8 cellular contexts compared by ENCODE assay signal in genomic region chr19:10625003-10625761, GRCh38. TPM values are rescaled to one million over a fixed set of nuclear protein-coding genes. Genes with fewer than 3 reads are reported as not detected.
A peak's percentile ranks its signal among the peaks of the same experiment; 100 is the strongest.
DNase-seq lines count a peak whose midpoint lies in the region; ATAC-seq and TF ChIP-seq lines count a peak whose summit lies in the region.

SLC44A2 (plus strand) TSS chr19:10625553; CDS start chr19:10625634, 81 bp downstream.

- H3K27ac ChIP-seq in BLaER1 = no peak within 1 kb of the TSS

- no peaks in the 10 kb centered on the region for H3K9me3 ChIP-seq in BLaER1

- no peak for TF ChIP-seq CTCF in glutamatergic neuron (IDR thresholded peaks at IDR 0.05; ENCODE audit: partially characterized antibody, unreplicated experiment)
- TF ChIP-seq CTCF in neural crest cell (conservative IDR thresholded peaks at IDR 0.05) = no peak

- H3K4me1 Mint-ChIP-seq in activated naive CD8-positive, alpha-beta T cell treated with anti-CD3 and anti-CD28 coated beads for 36 hours = peaks cover 31% of the 10 kb centered on the region
- peaks cover 6% of the 10 kb centered on the region for H3K4me1 Mint-ChIP-seq in glutamatergic neuron (ENCODE audit: low read depth, unreplicated experiment)
- H3K4me1 Mint-ChIP-seq in neural crest cell = peaks cover 16% of the 10 kb centered on the region

- H3K27ac Mint-ChIP-seq in activated naive CD8-positive, alpha-beta T cell treated with anti-CD3 and anti-CD28 coated beads for 36 hours = peak within 1 kb of the TSS; percentile 77
- H3K27ac Mint-ChIP-seq in glutamatergic neuron (ENCODE audit: unreplicated experiment) (no peak within 1 kb of the TSS), neural crest cell (ENCODE audit: unreplicated experiment) (no peak within 1 kb of the TSS)

- H3K4me1 ChIP-seq in BLaER1 = peaks cover 27% of the 10 kb centered on the region

- H3K36me3 Mint-ChIP-seq in activated naive CD8-positive, alpha-beta T cell treated with anti-CD3 and anti-CD28 coated beads for 36 hours = peaks cover 16% of the 10 kb centered on the region
- H3K36me3 Mint-ChIP-seq in glutamatergic neuron (ENCODE audit: unreplicated experiment) (peaks cover 4% of the 10 kb centered on the region), neural crest cell (ENCODE audit: low read depth) (peaks cover 6% of the 10 kb centered on the region)

- no peaks in the 10 kb centered on the region for H3K27me3 Mint-ChIP-seq in activated naive CD8-positive, alpha-beta T cell treated with anti-CD3 and anti-CD28 coated beads for 36 hours
- no peaks in the 10 kb centered on the region for H3K27me3 Mint-ChIP-seq in glutamatergic neuron (ENCODE audit: unreplicated experiment)
- no peaks in the 10 kb centered on the region for H3K27me3 Mint-ChIP-seq in neural crest cell (ENCODE audit: low read depth)

- H3K4me2 ChIP-seq in BLaER1 = no peak within 1 kb of the TSS

- H3K36me3 ChIP-seq in BLaER1 = peaks cover 99% of the 10 kb centered on the region

- ATAC-seq in GM18909 (IDR thresholded peaks at IDR 0.05; ENCODE audit: poor library complexity, unreplicated experiment) = no peak
- ATAC-seq in GM18907 (IDR thresholded peaks at IDR 0.05; ENCODE audit: unreplicated experiment) = no peak

- peaks cover 91% of the 10 kb centered on the region for H4K20me1 ChIP-seq in BLaER1

- H3K27me3 ChIP-seq in BLaER1 = no peaks in the 10 kb centered on the region

- no peak within 1 kb of the TSS for H3K4me3 ChIP-seq in BLaER1

- peak; percentile 45 for DNase-seq in HuH-7 (ENCODE audit: low spot score)
- no peak for DNase-seq in activated naive CD8-positive, alpha-beta T cell treated with anti-CD3 and anti-CD28 coated beads for 36 hours
- DNase-seq in glutamatergic neuron = peak; percentile 64
- peak; percentile 35 for DNase-seq in neural crest cell (ENCODE audit: low read depth, low spot score)
- no peak for DNase-seq in SHP77 treated with DMSO at 0.1 percent for 48 hours (lab: John Stamatoyannopoulos, UW)

- H3K9ac ChIP-seq in BLaER1 = peak within 1 kb of the TSS; percentile 29; the same call in 1 of the 2 replicates

- H3K4me3 Mint-ChIP-seq in activated naive CD8-positive, alpha-beta T cell treated with anti-CD3 and anti-CD28 coated beads for 36 hours = no peak within 1 kb of the TSS
- peak within 1 kb of the TSS; percentile 77 for H3K4me3 Mint-ChIP-seq in glutamatergic neuron (ENCODE audit: unreplicated experiment)
- H3K4me3 Mint-ChIP-seq in neural crest cell = peak within 1 kb of the TSS; percentile 62

- H3K9me3 Mint-ChIP-seq in activated naive CD8-positive, alpha-beta T cell treated with anti-CD3 and anti-CD28 coated beads for 36 hours = no peaks in the 10 kb centered on the region
- H3K9me3 Mint-ChIP-seq in glutamatergic neuron (ENCODE audit: unreplicated experiment) (peaks cover 4% of the 10 kb centered on the region), neural crest cell (no peaks in the 10 kb centered on the region)

RNA-seq across cellular contexts. Expression of gene SLC44A2, which starts in this region (rescaled TPM):
- total RNA-seq in activated naive CD8-positive, alpha-beta T cell treated with anti-CD3 and anti-CD28 coated beads for 36 hours = 10 to 100 TPM; 70.6 to 71.6 TPM
- total RNA-seq in glutamatergic neuron (ENCODE audit: unreplicated experiment) = 129 TPM
- 94.5 and 99.5 TPM in 2 replicates for total RNA-seq in neural crest cell

Comparison
In these comparisons a context has a peak if more than half of its experiments do, and no peak if none do; other contexts are left out.
1. DNase-seq: peak in HuH-7 (single experiment), glutamatergic neuron (single experiment) and neural crest cell (single experiment); none in activated naive CD8-positive, alpha-beta T cell treated with anti-CD3 and anti-CD28 coated beads for 36 hours (single experiment) and SHP77 treated with DMSO at 0.1 percent for 48 hours (single experiment).